Comparison of ENCODE assay signal across 9 cellular contexts in genomic region chr13:110306340-110306959, GRCh38. TPM values are rescaled to one million over a fixed set of nuclear protein-coding genes. Genes with fewer than 3 reads are reported as not detected.
DNase-seq lines count a peak whose midpoint lies in the region; ATAC-seq and TF ChIP-seq lines count a peak whose summit lies in the region.
"Had no signal": no experiment of that assay in that cellular context is flagged by ENCODE, and none has a peak within 500 bp of the region (broad histone marks: within the 10 kb centered on the region; RNA-seq: fewer than 3 reads in every experiment).

No MANE protein-coding gene starts in this region.

- CTCF ChIA-PET in Calu3 (lab: Charles Lee): no interaction called here

- H3K9me3 ChIP-seq in SJSA1 (replicated peaks): no peaks in the 10 kb centered on the region
- H3K9me3 ChIP-seq in neural cell (ENCODE audit: low read length): no peaks in the 10 kb centered on the region

- no peaks in the 10 kb centered on the region for H3K27me3 Mint-ChIP-seq in Calu3 (ENCODE audit: unreplicated experiment)
- H3K27me3 Mint-ChIP-seq in activated naive CD8-positive, alpha-beta T cell treated with anti-CD3 and anti-CD28 coated beads, Interleukin-2, amount 50 U/mL, for 24 hours: peaks cover 79% of the 10 kb centered on the region

- H3K36me3 ChIP-seq in ACC112 (ENCODE audit: insufficient read depth, low read length) (peaks cover 15% of the 10 kb centered on the region; the same call in 1 of the 2 replicates), SJSA1 (peaks cover 80% of the 10 kb centered on the region), neural cell (ENCODE audit: insufficient read depth, low read length) (no peaks in the 10 kb centered on the region)

- H3K27ac ChIP-seq in ACC112 (ENCODE audit: low read depth, low read length) (peak overlapping the region; percentile 67), SJSA1 (peak overlapping the region; percentile 72), neural cell (ENCODE audit: low read length) (no peak overlapping the region)

- H3K79me2 ChIP-seq in ACC112 (ENCODE audit: control insufficient read depth, insufficient read depth, low read length, unreplicated experiment) (peaks cover 99% of the 10 kb centered on the region), neural cell (replicated peaks; ENCODE audit: insufficient read depth, low read length) (no peaks in the 10 kb centered on the region)

- H3K4me3 ChIP-seq in ACC112 (ENCODE audit: low read depth, low read length) (peak overlapping the region; percentile 91), SJSA1 (peak overlapping the region; percentile 93), foreskin fibroblast (ENCODE audit: low read depth in 1 of 2, low read length in 2 of 2) (peak overlapping the region; percentile 70 to 87), neural cell (ENCODE audit: low read length) (peak overlapping the region; percentile 91)

- TF ChIP-seq CTCF in foreskin fibroblast (IDR thresholded peaks at IDR 0.05; ENCODE audit: low read depth, low read length) (no peak), neural cell (IDR thresholded peaks at IDR 0.05; ENCODE audit: poor library complexity, severe bottlenecking) (no peak), Calu3 (IDR thresholded peaks at IDR 0.05; ENCODE audit: unreplicated experiment) (no peak)

- intact Hi-C loops in Calu3 (cut with micrococcal nuclease; ENCODE audit: unreplicated experiment): no loop called here

- H3K27me3 ChIP-seq in ACC112 (ENCODE audit: insufficient read depth, low read length) (no peaks in the 10 kb centered on the region), SJSA1 (replicated peaks) (no peaks in the 10 kb centered on the region), neural cell (ENCODE audit: insufficient read depth, low read depth, low read length) (peaks cover 10% of the 10 kb centered on the region)

- H3K36me3 Mint-ChIP-seq in Calu3 (ENCODE audit: insufficient read depth, unreplicated experiment): no peaks in the 10 kb centered on the region
- H3K36me3 Mint-ChIP-seq in activated naive CD8-positive, alpha-beta T cell treated with anti-CD3 and anti-CD28 coated beads, Interleukin-2, amount 50 U/mL, for 24 hours (ENCODE audit: low read depth): no peaks in the 10 kb centered on the region
- H3K36me3 Mint-ChIP-seq: CD8-positive, alpha-beta T cell had no signal

- no TSS peak for BruUV-seq in Calu3 (replicated peaks; lab: Mats Ljungman, UMichigan)

- peak overlapping the region; percentile 5 for H2AFZ ChIP-seq in ACC112 (ENCODE audit: low read length, unreplicated experiment)
- H2AFZ ChIP-seq in neural cell (ENCODE audit: low read depth, low read length): peak overlapping the region; percentile 40

- no peaks in the 10 kb centered on the region for H4K20me1 ChIP-seq in neural cell (ENCODE audit: insufficient read depth)

- H3K9me2 ChIP-seq in neural cell (ENCODE audit: insufficient read depth, low read length): no peaks in the 10 kb centered on the region

- H3K4me1 ChIP-seq in ACC112 (ENCODE audit: control insufficient read depth, insufficient read depth, low read length, unreplicated experiment): peaks cover 45% of the 10 kb centered on the region
- peaks cover 87% of the 10 kb centered on the region for H3K4me1 ChIP-seq in SJSA1 (replicated peaks)

- H3K4me2 ChIP-seq in neural cell (ENCODE audit: low read length): peak overlapping the region; percentile 55

- TF ChIP-seq EP300 in neural cell (conservative IDR thresholded peaks at IDR 0.05; ENCODE audit: poor library complexity, severe bottlenecking): no peak

- no peaks in the 10 kb centered on the region for H3F3A ChIP-seq in neural cell (ENCODE audit: insufficient read depth, low read length, poor library complexity, severe bottlenecking)

- peaks cover 4% of the 10 kb centered on the region for H3K9me3 Mint-ChIP-seq in Calu3 (ENCODE audit: low read depth, unreplicated experiment)
- no peaks in the 10 kb centered on the region for H3K9me3 Mint-ChIP-seq in activated naive CD8-positive, alpha-beta T cell treated with anti-CD3 and anti-CD28 coated beads, Interleukin-2, amount 50 U/mL, for 24 hours
- H3K9me3 Mint-ChIP-seq: CD8-positive, alpha-beta T cell had no signal

- DNase-seq in SJSA1 (ENCODE audit: low read depth in 1 of 2, low spot score in 2 of 2): peak; percentile 64 to 75
- peak in 1 of 2 donors; percentile 55 for DNase-seq in foreskin fibroblast
- DNase-seq in Calu3: no peak
- no peak for DNase-seq in NCI-H1048 (lab: John Stamatoyannopoulos, UW)
- DNase-seq in activated naive CD8-positive, alpha-beta T cell treated with anti-CD3 and anti-CD28 coated beads, Interleukin-2, amount 50 U/mL, for 24 hours: no peak
- no peak for DNase-seq in iPS-NIHi7 (ENCODE audit: extremely low spot score)
- DNase-seq: CD8-positive, alpha-beta T cell had no signal

- H3K4me3 Mint-ChIP-seq in Calu3 (ENCODE audit: low read depth, unreplicated experiment): no peak overlapping the region
- H3K4me3 Mint-ChIP-seq in activated naive CD8-positive, alpha-beta T cell treated with anti-CD3 and anti-CD28 coated beads, Interleukin-2, amount 50 U/mL, for 24 hours: no peak overlapping the region
- H3K4me3 Mint-ChIP-seq: CD8-positive, alpha-beta T cell had no signal

- H3K27ac Mint-ChIP-seq in Calu3 (ENCODE audit: unreplicated experiment): no peak overlapping the region
- H3K27ac Mint-ChIP-seq in activated naive CD8-positive, alpha-beta T cell treated with anti-CD3 and anti-CD28 coated beads, Interleukin-2, amount 50 U/mL, for 24 hours: no peak overlapping the region
- H3K27ac Mint-ChIP-seq: CD8-positive, alpha-beta T cell had no signal

- no peak for ATAC-seq in activated naive CD8-positive, alpha-beta T cell treated with anti-CD3 and anti-CD28 coated beads, Interleukin-2, amount 50 U/mL, for 24 hours
- ATAC-seq: CD8-positive, alpha-beta T cell had no signal

- no peaks in the 10 kb centered on the region for H3K4me1 Mint-ChIP-seq in Calu3 (ENCODE audit: low read depth, unreplicated experiment)
- peaks cover 6% of the 10 kb centered on the region for H3K4me1 Mint-ChIP-seq in activated naive CD8-positive, alpha-beta T cell treated with anti-CD3 and anti-CD28 coated beads, Interleukin-2, amount 50 U/mL, for 24 hours

- peak overlapping the region; percentile 78 for H3K9ac ChIP-seq in neural cell (ENCODE audit: low read length)

- no peak for TF ChIP-seq RAD21 in neural cell (conservative IDR thresholded peaks at IDR 0.05)

TF ChIP-seq in neural cell, 6 proteins besides CTCF, POLR2A, EP300 and RAD21:
- TF ChIP-seq MXI1 (conservative IDR thresholded peaks at IDR 0.05; ENCODE audit: poor library complexity, severe bottlenecking) (no peak), EZH2 (IDR thresholded peaks at IDR 0.05; ENCODE audit: borderline replicate concordance, insufficient read depth, low read length, poor library complexity, severe bottlenecking) (no peak), SMC3 (conservative IDR thresholded peaks at IDR 0.05; ENCODE audit: poor library complexity) (no peak), POLR2AphosphoS5 (IDR thresholded peaks at IDR 0.05) (no peak), TAF1 (IDR thresholded peaks at IDR 0.05; ENCODE audit: low read depth) (no peak)
- TF ChIP-seq, protein P1, sequence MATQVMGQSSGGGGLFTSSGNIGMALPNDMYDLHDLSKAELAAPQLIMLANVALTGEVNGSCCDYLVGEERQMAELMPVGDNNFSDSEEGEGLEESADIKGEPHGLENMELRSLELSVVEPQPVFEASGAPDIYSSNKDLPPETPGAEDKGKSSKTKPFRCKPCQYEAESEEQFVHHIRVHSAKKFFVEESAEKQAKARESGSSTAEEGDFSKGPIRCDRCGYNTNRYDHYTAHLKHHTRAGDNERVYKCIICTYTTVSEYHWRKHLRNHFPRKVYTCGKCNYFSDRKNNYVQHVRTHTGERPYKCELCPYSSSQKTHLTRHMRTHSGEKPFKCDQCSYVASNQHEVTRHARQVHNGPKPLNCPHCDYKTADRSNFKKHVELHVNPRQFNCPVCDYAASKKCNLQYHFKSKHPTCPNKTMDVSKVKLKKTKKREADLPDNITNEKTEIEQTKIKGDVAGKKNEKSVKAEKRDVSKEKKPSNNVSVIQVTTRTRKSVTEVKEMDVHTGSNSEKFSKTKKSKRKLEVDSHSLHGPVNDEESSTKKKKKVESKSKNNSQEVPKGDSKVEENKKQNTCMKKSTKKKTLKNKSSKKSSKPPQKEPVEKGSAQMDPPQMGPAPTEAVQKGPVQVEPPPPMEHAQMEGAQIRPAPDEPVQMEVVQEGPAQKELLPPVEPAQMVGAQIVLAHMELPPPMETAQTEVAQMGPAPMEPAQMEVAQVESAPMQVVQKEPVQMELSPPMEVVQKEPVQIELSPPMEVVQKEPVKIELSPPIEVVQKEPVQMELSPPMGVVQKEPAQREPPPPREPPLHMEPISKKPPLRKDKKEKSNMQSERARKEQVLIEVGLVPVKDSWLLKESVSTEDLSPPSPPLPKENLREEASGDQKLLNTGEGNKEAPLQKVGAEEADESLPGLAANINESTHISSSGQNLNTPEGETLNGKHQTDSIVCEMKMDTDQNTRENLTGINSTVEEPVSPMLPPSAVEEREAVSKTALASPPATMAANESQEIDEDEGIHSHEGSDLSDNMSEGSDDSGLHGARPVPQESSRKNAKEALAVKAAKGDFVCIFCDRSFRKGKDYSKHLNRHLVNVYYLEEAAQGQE (IDR thresholded peaks at IDR 0.05; ENCODE audit: borderline replicate concordance): no peak

RNA-seq across cellular contexts. Expression of gene COL4A1, which starts 0.5 kb away (rescaled TPM):
- 489 and 591 TPM in 2 replicates for total RNA-seq in SJSA1 (2014; rRNA removed; shearing (Covaris generic))
- 13.1 and 13.2 TPM in 2 replicates for polyA plus RNA-seq in neural cell
- 13.4 and 16.2 TPM in 2 replicates for polyA minus RNA-seq in neural cell
- total RNA-seq in Calu3 (2022): 0.12 TPM in 1 of 2 replicates, not detected in the other
- total RNA-seq: CD8-positive, alpha-beta T cell had no signal

RNA-seq across cellular contexts. Expression of gene COL4A2, which starts 0.6 kb away (rescaled TPM):
- total RNA-seq in SJSA1 (2014; rRNA removed; shearing (Covaris generic)): 677 and 741 TPM in 2 replicates
- 30.8 and 38.7 TPM in 2 replicates for polyA plus RNA-seq in neural cell
- 86.7 and 110 TPM in 2 replicates for polyA minus RNA-seq in neural cell
- 0.42 and 1.0 TPM in 2 replicates for total RNA-seq in Calu3 (2022)
- total RNA-seq: CD8-positive, alpha-beta T cell had no signal

Comparison
In these comparisons a context has a peak if more than half of its experiments do, and no peak if none do; other contexts are left out.
1. DNase-seq: peak in SJSA1 (2 of 2); none in Calu3 (single experiment), NCI-H1048 (single experiment), activated naive CD8-positive, alpha-beta T cell treated with anti-CD3 and anti-CD28 coated beads, Interleukin-2, amount 50 U/mL, for 24 hours (single experiment) and iPS-NIHi7 (single experiment).
2. RNA of gene COL4A1, which starts 0.5 kb away (total RNA-seq): 489 to 591 TPM in SJSA1; 0.12 TPM in Calu3; every median in the first group is over 100 times any median in the second.
3. RNA of gene COL4A2, which starts 0.6 kb away (total RNA-seq): 677 to 741 TPM in SJSA1; 0.42 to 1.0 TPM in Calu3; every median in the first group is over 100 times any median in the second.
4. Peak in every context shown above with its lines, with median percentiles within 50 percentile points of each other: H3K4me3 ChIP-seq.